Comparison of ENCODE assay signal across 8 cellular contexts in genomic region chr12:74415633-74416032, GRCh38.
DNase-seq lines count a peak whose midpoint lies in the region; ATAC-seq and TF ChIP-seq lines count a peak whose summit lies in the region.

No MANE protein-coding gene starts in this region.

- H3K36me3 Mint-ChIP-seq in activated T-helper 2 cell treated with anti-CD3 and anti-CD28 coated beads, Interferon-gamma antibody, Interleukin-2, Interleukin-4, amounts not matched to agents 10 μg/mL and 5 μg/mL and 100 μg/mL, durations not matched to agents 14 hours and 24 hours and 36 hours (ENCODE audit: low read depth), result no peaks in the 10 kb centered on the region

- H3K27ac ChIP-seq in effector memory CD4-positive, alpha-beta T cell (ENCODE audit: insufficient read depth, low read length, poor library complexity, severe bottlenecking), result no peak overlapping the region

- H3K4me1 Mint-ChIP-seq in activated T-helper 2 cell treated with anti-CD3 and anti-CD28 coated beads, Interferon-gamma antibody, Interleukin-2, Interleukin-4, amounts not matched to agents 10 μg/mL and 5 μg/mL and 100 μg/mL, durations not matched to agents 14 hours and 24 hours and 36 hours (ENCODE audit: low read depth), result no peaks in the 10 kb centered on the region

- intact Hi-C loops in activated T-helper 2 cell treated with anti-CD3 and anti-CD28 coated beads, Interferon-gamma antibody, Interleukin-2, Interleukin-4, amounts not matched to agents 10 μg/mL and 5 μg/mL and 100 μg/mL, durations not matched to agents 14 hours and 24 hours and 36 hours (cut with micrococcal nuclease), result no loop called here

- H3K27ac Mint-ChIP-seq in activated T-helper 2 cell treated with anti-CD3 and anti-CD28 coated beads, Interferon-gamma antibody, Interleukin-2, Interleukin-4, amounts not matched to agents 10 μg/mL and 5 μg/mL and 100 μg/mL, durations not matched to agents 14 hours and 24 hours and 36 hours, result no peak overlapping the region

- H3K9me3 ChIP-seq in effector memory CD4-positive, alpha-beta T cell (ENCODE audit: control insufficient read depth, low read length), result no peaks in the 10 kb centered on the region

- H3K27me3 ChIP-seq in BJ (ENCODE audit: control insufficient read depth, insufficient read depth, low read length), result no peaks in the 10 kb centered on the region
- no peaks in the 10 kb centered on the region for H3K27me3 ChIP-seq in effector memory CD4-positive, alpha-beta T cell (replicated peaks; ENCODE audit: control insufficient read depth, insufficient read depth, low read length, poor library complexity, severe bottlenecking)

- no peaks in the 10 kb centered on the region for H3K9me3 Mint-ChIP-seq in activated T-helper 2 cell treated with anti-CD3 and anti-CD28 coated beads, Interferon-gamma antibody, Interleukin-2, Interleukin-4, amounts not matched to agents 10 μg/mL and 5 μg/mL and 100 μg/mL, durations not matched to agents 14 hours and 24 hours and 36 hours

- peak; percentile 49 for TF ChIP-seq CTCF in BJ (IDR thresholded peaks at IDR 0.05; ENCODE audit: insufficient read depth, low read depth, low read length)

- H3K4me1 ChIP-seq in effector memory CD4-positive, alpha-beta T cell (ENCODE audit: control insufficient read depth, insufficient read depth, low read length, poor library complexity, severe bottlenecking), result no peaks in the 10 kb centered on the region

- no peak overlapping the region for H3K4me3 Mint-ChIP-seq in activated T-helper 2 cell treated with anti-CD3 and anti-CD28 coated beads, Interferon-gamma antibody, Interleukin-2, Interleukin-4, amounts not matched to agents 10 μg/mL and 5 μg/mL and 100 μg/mL, durations not matched to agents 14 hours and 24 hours and 36 hours (ENCODE audit: low read depth)

- no peak for DNase-seq in BJ (ENCODE audit: low read depth)
- peak; percentile 52 for DNase-seq in SK-N-DZ (ENCODE audit: low spot score)
- peak; percentile 36 for DNase-seq in iris pigment epithelial cell (ENCODE audit: low read depth)
- no peak for DNase-seq in effector memory CD4-positive, alpha-beta T cell
- no peak for DNase-seq in kidney glomerular epithelial cell (lab: John Stamatoyannopoulos, UW)
- DNase-seq in activated T-helper 2 cell treated with anti-CD3 and anti-CD28 coated beads, Interferon-gamma antibody, Interleukin-2, Interleukin-4, amounts not matched to agents 10 μg/mL and 5 μg/mL and 100 μg/mL, durations not matched to agents 14 hours and 24 hours and 36 hours (ENCODE audit: low spot score), result no peak

- no peak overlapping the region for H3K4me3 ChIP-seq in BJ (ENCODE audit: low read depth, low read length)
- H3K4me3 ChIP-seq in effector memory CD4-positive, alpha-beta T cell (ENCODE audit: insufficient read depth, low read depth, low read length, poor library complexity, severe bottlenecking), result no peak overlapping the region

- POLR2A ChIA-PET in BJ (lab: Charles Lee), result no interaction called here

- peaks cover 1% of the 10 kb centered on the region for H3K27me3 Mint-ChIP-seq in activated T-helper 2 cell treated with anti-CD3 and anti-CD28 coated beads, Interferon-gamma antibody, Interleukin-2, Interleukin-4, amounts not matched to agents 10 μg/mL and 5 μg/mL and 100 μg/mL, durations not matched to agents 14 hours and 24 hours and 36 hours (ENCODE audit: low read depth)

- no peaks in the 10 kb centered on the region for H3K36me3 ChIP-seq in BJ (ENCODE audit: control insufficient read depth, insufficient read depth, low read length)
- no peaks in the 10 kb centered on the region for H3K36me3 ChIP-seq in effector memory CD4-positive, alpha-beta T cell (ENCODE audit: control insufficient read depth, insufficient read depth, low read length)

- ATAC-seq in GM18867 (IDR thresholded peaks at IDR 0.05; ENCODE audit: unreplicated experiment) (peak; percentile 82), HG03457 (IDR thresholded peaks at IDR 0.05; ENCODE audit: unreplicated experiment) (peak; percentile 71)

- CTCF ChIA-PET in BJ (lab: Yijun Ruan, JAX), result interaction anchor here (1.0 to 1.9 kb wide), 2 partner anchors 10 to 12 kb away, joined by 3 to 8 read pairs; no protein-coding TSS in a partner anchor

Comparison
In these comparisons a context has a peak if more than half of its experiments do, and no peak if none do; other contexts are left out.
1. DNase-seq: peak in SK-N-DZ (single experiment) and iris pigment epithelial cell (single experiment); none in BJ (single experiment), effector memory CD4-positive, alpha-beta T cell (0 of 3), kidney glomerular epithelial cell (single experiment) and activated T-helper 2 cell treated with anti-CD3 and anti-CD28 coated beads, Interferon-gamma antibody, Interleukin-2, Interleukin-4, amounts not matched to agents 10 μg/mL and 5 μg/mL and 100 μg/mL, durations not matched to agents 14 hours and 24 hours and 36 hours (single experiment).